ENCODE assay signal across 21 cellular contexts in the genomic region with DNA sequence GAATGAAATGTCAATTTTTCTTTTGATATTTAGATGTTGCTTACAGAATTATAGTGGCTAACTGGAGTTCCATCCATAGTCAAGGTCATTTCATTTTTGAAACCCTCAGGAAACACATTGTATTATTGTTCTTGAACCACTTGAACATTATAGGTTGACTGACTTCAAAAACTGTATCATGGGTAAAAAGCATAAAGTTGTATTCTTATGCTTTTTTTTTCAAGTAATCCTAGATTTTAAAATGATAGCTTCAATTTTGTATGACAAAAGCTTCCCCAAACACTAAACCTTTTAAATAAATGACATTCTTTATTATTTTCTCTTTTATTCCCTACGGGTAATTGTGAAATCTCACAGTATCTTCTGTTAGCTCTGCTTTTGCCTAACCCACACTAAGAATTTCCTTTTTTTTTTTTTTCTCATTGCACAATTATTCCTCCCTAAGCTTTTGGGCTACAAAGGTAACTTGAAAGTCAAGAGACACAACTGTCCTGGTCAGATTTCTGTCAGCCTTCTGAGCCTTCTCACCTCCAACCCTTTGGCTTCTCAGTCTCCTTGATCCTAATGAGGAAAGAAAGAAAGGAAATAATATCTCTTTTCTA. TPM values are rescaled to one million over a fixed set of nuclear protein-coding genes. Genes with fewer than 3 reads are reported as not detected.
DNase-seq lines count a peak whose midpoint lies in the region; ATAC-seq and TF ChIP-seq lines count a peak whose summit lies in the region.
"Had no signal": no experiment of that assay in that cellular context is flagged by ENCODE, and none has a peak within 500 bp of the region (broad histone marks: within the 10 kb centered on the region; RNA-seq: fewer than 3 reads in every experiment).

No MANE protein-coding gene starts in this region.

- H3K27me3 ChIP-seq in left ventricle myocardium inferior (ENCODE audit: low read depth) (no peaks in the 10 kb centered on the region), right cardiac atrium (ENCODE audit: control insufficient read depth, insufficient read depth) (no peaks in the 10 kb centered on the region), adipocyte (replicated peaks; ENCODE audit: control insufficient read depth, insufficient read depth, low read length) (no peaks in the 10 kb centered on the region)
- H3K27me3 ChIP-seq: BE2C had no signal

- H3K27ac ChIP-seq in left ventricle myocardium inferior (replicated peaks) = peak overlapping the region; percentile 18
- no peak overlapping the region for H3K27ac ChIP-seq in right cardiac atrium (ENCODE audit: low read length)
- H3K27ac ChIP-seq: HL-60 had no signal

- H3K36me3 ChIP-seq in left ventricle myocardium inferior (no peaks in the 10 kb centered on the region), adipocyte (ENCODE audit: control insufficient read depth, insufficient read depth, low read length, severe bottlenecking) (no peaks in the 10 kb centered on the region)
- H3K36me3 ChIP-seq: BE2C had no signal

- ATAC-seq in right cardiac atrium (no peak), sciatic nerve (peak; percentile 58)
- ATAC-seq: GM23338, HCT116 had no signal

- 72% methylated on average over 1 of the region's 1 CpG for WGBS in right cardiac atrium

- TF ChIP-seq CTCF in left ventricle myocardium inferior (IDR thresholded peaks at IDR 0.05; ENCODE audit: borderline replicate concordance) = no peak

- peak overlapping the region; percentile 30 for H3K9ac ChIP-seq in adipocyte (ENCODE audit: low read length)

- DNase-seq in left ventricle myocardium inferior (no peak), right cardiac atrium (no peak), adipocyte (ENCODE audit: low read depth) (peak; percentile 65), sciatic nerve (ENCODE audit: low spot score) (no peak), GM03348 (ENCODE audit: low spot score) (no peak), T-helper 1 cell (no peak)
- DNase-seq: ACHN; BE2C; C1 segment of cervical spinal cord; CD4-positive, CD25-positive, alpha-beta regulatory T cell; CD8-positive, alpha-beta memory T cell; COR-L47; DMS 273 treated with DMSO at 0.1 percent for 48 hours; DMS53; DND-41; EL; HFFc6 had no signal

- H3K4me1 ChIP-seq in left ventricle myocardium inferior (peaks cover 20% of the 10 kb centered on the region), right cardiac atrium (ENCODE audit: control insufficient read depth, insufficient read depth, low read length) (peaks cover 5% of the 10 kb centered on the region), adipocyte (ENCODE audit: control insufficient read depth, insufficient read depth, low read length) (peaks cover 56% of the 10 kb centered on the region)

- H3K9me3 ChIP-seq in left ventricle myocardium inferior (replicated peaks) (no peaks in the 10 kb centered on the region), right cardiac atrium (ENCODE audit: control insufficient read depth, low read length) (no peaks in the 10 kb centered on the region), adipocyte (ENCODE audit: control insufficient read depth, low read length) (no peaks in the 10 kb centered on the region)
- H3K9me3 ChIP-seq: BE2C had no signal

- H3K4me3 ChIP-seq in left ventricle myocardium inferior = no peak overlapping the region
- H3K4me3 ChIP-seq in right cardiac atrium (ENCODE audit: low read length) = no peak overlapping the region
- no peak overlapping the region for H3K4me3 ChIP-seq in adipocyte (ENCODE audit: low read length)
- H3K4me3 ChIP-seq: GM23338 had no signal

- intact Hi-C loops in left ventricle myocardium inferior (cut with micrococcal nuclease) = no loop called here
- intact Hi-C loops in right cardiac atrium (cut with DNase I) = no loop called here
- intact Hi-C loops in sciatic nerve (cut with DNase I) = no loop called here

RNA-seq across cellular contexts. Expression of gene LAMA4, which starts 36.9 kb away (rescaled TPM):
- total RNA-seq in left ventricle myocardium inferior (103 TPM), right cardiac atrium (10 to 100 TPM; 32.0 to 45.8 (median 33.4) TPM), sciatic nerve (332 TPM)
- polyA plus RNA-seq in right cardiac atrium = 24.2 TPM
- total RNA-seq: CD4-positive, CD25-positive, alpha-beta regulatory T cell; CD8-positive, alpha-beta memory T cell had no signal
- polyA plus RNA-seq: CD4-positive, CD25-positive, alpha-beta regulatory T cell; CD8-positive, alpha-beta memory T cell had no signal

RNA-seq across cellular contexts. Expression of gene RFPL4B, which starts 55.9 kb away (rescaled TPM):
- total RNA-seq in left ventricle myocardium inferior (not detected), right cardiac atrium (not detected), sciatic nerve (not detected)
- not detected for polyA plus RNA-seq in right cardiac atrium
- total RNA-seq: A172; CD4-positive, CD25-positive, alpha-beta regulatory T cell; CD8-positive, alpha-beta memory T cell; GM23338 had no signal
- polyA plus RNA-seq: CD4-positive, CD25-positive, alpha-beta regulatory T cell; CD8-positive, alpha-beta memory T cell; GM23338 had no signal
